Comparison of ENCODE assay signal across 18 cellular contexts in the genomic region with DNA sequence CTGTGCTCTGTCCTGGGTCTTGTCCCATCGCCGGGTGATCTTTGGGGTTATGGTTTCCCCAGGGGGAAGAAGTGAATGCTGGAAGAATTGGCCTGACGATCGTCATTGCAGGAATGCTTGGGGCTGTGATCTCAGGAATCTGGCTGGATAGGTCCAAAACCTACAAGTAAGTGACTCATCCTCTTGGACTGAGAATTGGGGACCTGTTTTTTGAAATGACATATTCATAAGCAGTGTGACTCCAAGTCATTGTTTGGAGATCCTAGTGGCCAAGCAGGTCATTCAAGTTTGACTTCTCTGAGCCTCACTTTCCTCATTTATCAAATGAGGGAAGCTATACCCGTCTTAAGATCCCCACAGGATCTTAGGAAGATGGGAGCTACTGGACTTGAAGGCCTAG.
"Had no signal": no experiment of that assay in that cellular context is flagged by ENCODE, and none has a peak within 500 bp of the region (broad histone marks: within the 10 kb centered on the region; RNA-seq: fewer than 3 reads in every experiment).

No MANE protein-coding gene starts in this region.

- H3K27ac Mint-ChIP-seq: activated CD8-positive, alpha-beta T cell treated with anti-CD3 and anti-CD28 coated beads for 36 hours; nephron progenitor cell; progenitor cell of endocrine pancreas; T-helper 1 cell treated with Interleukin-12 subunit alpha and Interleukin-12 subunit beta and Interleukin-4 antibody, amounts not matched to agents 30 μg/mL and 1 μg/mL, for 36 hours had no signal

- H3K4me3 Mint-ChIP-seq: activated CD8-positive, alpha-beta T cell treated with anti-CD3 and anti-CD28 coated beads for 36 hours; activated T-cell treated with anti-CD3 and anti-CD28 coated beads, Interleukin-2, amount 50 U/mL, for 4 hours; nephron progenitor cell; T-helper 1 cell treated with Interleukin-12 subunit alpha and Interleukin-12 subunit beta and Interleukin-4 antibody, amounts not matched to agents 30 μg/mL and 1 μg/mL, for 36 hours had no signal

- H3K27ac ChIP-seq: colonic mucosa, esophagus muscularis mucosa, hepatocyte, thoracic aorta, WERI-Rb-1 had no signal

- H3K4me3 ChIP-seq: colonic mucosa, esophagus muscularis mucosa, hepatocyte, spleen, thoracic aorta had no signal

- H3K4me1 ChIP-seq: colonic mucosa, esophagus muscularis mucosa had no signal

- H3K27me3 Mint-ChIP-seq: activated CD8-positive, alpha-beta T cell treated with anti-CD3 and anti-CD28 coated beads for 36 hours had no signal

- H2AFZ ChIP-seq: hepatocyte had no signal

- ATAC-seq: activated CD8-positive, alpha-beta T cell treated with anti-CD3 and anti-CD28 coated beads for 36 hours; activated T-cell treated with anti-CD3 and anti-CD28 coated beads, Interleukin-2, amount 50 U/mL, for 4 hours; right cardiac atrium had no signal

- H3K9me3 Mint-ChIP-seq: activated CD8-positive, alpha-beta T cell treated with anti-CD3 and anti-CD28 coated beads for 36 hours; activated T-cell treated with anti-CD3 and anti-CD28 coated beads, Interleukin-2, amount 50 U/mL, for 4 hours; nephron progenitor cell; T-helper 1 cell treated with Interleukin-12 subunit alpha and Interleukin-12 subunit beta and Interleukin-4 antibody, amounts not matched to agents 30 μg/mL and 1 μg/mL, for 36 hours had no signal

- H3K4me2 ChIP-seq: hepatocyte had no signal

- FAIRE-seq: endometrium had no signal

- H3K9me3 ChIP-seq: colonic mucosa, esophagus muscularis mucosa, spleen, thoracic aorta had no signal

- H3K36me3 ChIP-seq: colonic mucosa, esophagus muscularis mucosa, thoracic aorta, WERI-Rb-1 had no signal

- DNase-seq: activated CD4-positive, alpha-beta T cell treated with anti-CD3 and anti-CD28 coated beads for 4 hours; activated CD8-positive, alpha-beta T cell treated with anti-CD3 and anti-CD28 coated beads for 36 hours; activated effector memory CD4-positive, alpha-beta T cell treated with Interleukin-2 at 50 U/mL for 16 hours; activated naive CD4-positive, alpha-beta T cell treated with anti-CD3 and anti-CD28 coated beads, Interleukin-2, amount 50 U/mL, for 16 hours; activated T-cell treated with anti-CD3 and anti-CD28 coated beads, Interleukin-2, amount 50 U/mL, for 4 hours; colonic mucosa; kidney glomerular epithelial cell; nephron progenitor cell; right cardiac atrium; spleen; stimulated activated CD4-positive, alpha-beta T cell treated with anti-CD3 and anti-CD28 coated beads, Interleukin-1b, Interleukin-23, amount 100 ng/mL, for 48 hours; WERI-Rb-1 had no signal

- H3K27me3 ChIP-seq: colonic mucosa, esophagus muscularis mucosa, hepatocyte, spleen had no signal

- H3K79me2 ChIP-seq: hepatocyte had no signal
